ENCODE assay signal across 21 cellular contexts in genomic region chr22:22345781-22346180, GRCh38.
DNase-seq lines count a peak whose midpoint lies in the region; ATAC-seq, FAIRE-seq and TF ChIP-seq lines count a peak whose summit lies in the region.
"Had no signal": no experiment of that assay in that cellular context is flagged by ENCODE, and none has a peak within 500 bp of the region (broad histone marks: within the 10 kb centered on the region; RNA-seq: fewer than 3 reads in every experiment).

No MANE protein-coding gene starts in this region.

- H3K4me2 ChIP-seq in Loucy (ENCODE audit: low read depth, low read length, poor library complexity, severe bottlenecking), result peak overlapping the region; percentile 14
- no peak overlapping the region for H3K4me2 ChIP-seq in H1 (ENCODE audit: insufficient read depth in 1 of 2, low read depth in 2 of 2, low read length in 2 of 2)
- no peak overlapping the region for H3K4me2 ChIP-seq in GM23338
- H3K4me2 ChIP-seq: A549 had no signal

- CTCF ChIA-PET in H1 (lab: Charles Lee; ENCODE audit: partially characterized antibody), result interaction anchor here (0.6 to 1.5 kb wide), 2 partner anchors 9 to 24 kb away, joined by 3 to 4 read pairs; no protein-coding TSS in a partner anchor

- H3K9me3 ChIP-seq in Loucy (ENCODE audit: insufficient read depth, low read depth, low read length), result no peaks in the 10 kb centered on the region
- H3K9me3 ChIP-seq in H1 (ENCODE audit: insufficient read depth in 2 of 2, low read depth in 1 of 2, low read length in 1 of 2), result no peaks in the 10 kb centered on the region
- H3K9me3 ChIP-seq in pancreas, result no peaks in the 10 kb centered on the region
- H3K9me3 ChIP-seq: A549, Caco-2 had no signal

- no peak overlapping the region for H3K23ac ChIP-seq in H1 (ENCODE audit: insufficient read length)

- H3K9ac ChIP-seq in Loucy (ENCODE audit: low read depth, low read length, poor library complexity, severe bottlenecking) (no peak overlapping the region), H1 (replicated peaks in 1 of 4; ENCODE audit: extremely low read depth in 1 of 4, low read depth in 3 of 4, low read length in 3 of 4) (no peak overlapping the region)

- H2BK15ac ChIP-seq in H1 (ENCODE audit: low read length), result no peak overlapping the region

- H3K36me3 Mint-ChIP-seq in activated CD4-positive, alpha-beta T cell treated with anti-CD3 and anti-CD28 coated beads, Interleukin-2, amount 10 ng/mL, durations not matched to agents 24 days and 14 days (ENCODE audit: low read depth), result no peaks in the 10 kb centered on the region
- no peaks in the 10 kb centered on the region; the same call in 2 of the 3 replicates for H3K36me3 Mint-ChIP-seq in GM23338 (ENCODE audit: low read depth)
- H3K36me3 Mint-ChIP-seq: CD8-positive, alpha-beta T cell had no signal

- H2BK12ac ChIP-seq in H1 (ENCODE audit: low read depth, low read length), result no peak overlapping the region

- peak; percentile 40 for DNase-seq in activated CD4-positive, alpha-beta T cell treated with anti-CD3 and anti-CD28 coated beads, Interleukin-2, amount 10 ng/mL, durations not matched to agents 24 days and 14 days
- no peak for DNase-seq in activated CD4-positive, alpha-beta T cell treated with anti-CD3 and anti-CD28 coated beads, Interleukin-2, amount 50 U/mL, for 4 hours
- DNase-seq in H1 (ENCODE audit: low read depth in 1 of 2, low spot score in 2 of 2) (no peak), GM23338 (ENCODE audit: low spot score) (no peak), pancreas (no peak), NCI-H187 (lab: John Stamatoyannopoulos, UW) (no peak)
- DNase-seq: AML-193; Caco-2; Calu3; CD4-positive, alpha-beta T cell; CD8-positive, alpha-beta T cell; DMS79 treated with DMSO at 0.1 percent for 48 hours; GF-D8 had no signal

- H2BK5ac ChIP-seq in H1 (ENCODE audit: low read depth, low read length), result no peak overlapping the region

- H3K23me2 ChIP-seq in H1 (ENCODE audit: low read depth, low read length), result no peaks in the 10 kb centered on the region

- no peaks in the 10 kb centered on the region for H3K79me1 ChIP-seq in H1 (ENCODE audit: low read depth, low read length)

- H3K4ac ChIP-seq in H1 (replicated peaks; ENCODE audit: insufficient read length, low read depth, low read length), result no peak overlapping the region

- no peak overlapping the region for H3K14ac ChIP-seq in H1 (ENCODE audit: insufficient read length)

- no peaks in the 10 kb centered on the region for H3K9me3 Mint-ChIP-seq in activated CD4-positive, alpha-beta T cell treated with anti-CD3 and anti-CD28 coated beads, Interleukin-2, amount 10 ng/mL, durations not matched to agents 24 days and 14 days
- H3K9me3 Mint-ChIP-seq in GM23338, result no peaks in the 10 kb centered on the region
- H3K9me3 Mint-ChIP-seq: CD4-positive, alpha-beta T cell; CD8-positive, alpha-beta T cell had no signal

- H3K27me3 Mint-ChIP-seq in activated CD4-positive, alpha-beta T cell treated with anti-CD3 and anti-CD28 coated beads, Interleukin-2, amount 10 ng/mL, durations not matched to agents 24 days and 14 days, result peaks cover 32% of the 10 kb centered on the region
- H3K27me3 Mint-ChIP-seq in GM23338 (ENCODE audit: insufficient read depth, low read depth, poor library complexity), result peaks cover 98% of the 10 kb centered on the region
- H3K27me3 Mint-ChIP-seq: B cell had no signal

- H3K27me3 ChIP-seq in Loucy (ENCODE audit: insufficient read depth, low read length, poor library complexity, severe bottlenecking) (no peaks in the 10 kb centered on the region), H1 (replicated peaks in 1 of 4; ENCODE audit: control insufficient read depth in 3 of 4, extremely low read depth in 1 of 4, insufficient read depth in 3 of 4, low read length in 3 of 4) (peaks cover 74 to 98% (median 90%) of the 10 kb centered on the region in 4 experiments), GM23338 (ENCODE audit: insufficient read depth) (peaks cover 98% of the 10 kb centered on the region), pancreas (no peaks in the 10 kb centered on the region)

- no peak for FAIRE-seq in H1 (lab: Jason Lieb, UNC)
- FAIRE-seq in pancreas (lab: Jason Lieb, UNC), result no peak
- FAIRE-seq: A549, D721Med, G401.6, GM12891 had no signal

- no peak overlapping the region for H4K91ac ChIP-seq in H1 (replicated peaks; ENCODE audit: insufficient read length, low read length)

- no peak overlapping the region for H4K8ac ChIP-seq in H1 (ENCODE audit: extremely low read depth, insufficient read depth, low read length)

- H2AFZ ChIP-seq in Loucy (ENCODE audit: low read length), result no peak overlapping the region
- no peak overlapping the region for H2AFZ ChIP-seq in H1 (ENCODE audit: low read length)
- H2AFZ ChIP-seq in GM23338, result no peak overlapping the region

- no peak for TF ChIP-seq EP300 in H1 (IDR thresholded peaks at IDR 0.05; ENCODE audit: borderline replicate concordance in 1 of 2, low read depth in 2 of 2, low read length in 2 of 2)

- POLR2A ChIA-PET in H1 (lab: Charles Lee; ENCODE audit: partially characterized antibody), result no interaction called here

- no peak for TF ChIP-seq RAD21 in H1 (IDR thresholded peaks at IDR 0.05 in 1 of 2, conservative IDR thresholded peaks at IDR 0.05 in 1 of 2; ENCODE audit: low read depth in 2 of 2, low read length in 2 of 2)

- no peak overlapping the region for H3K4me3 Mint-ChIP-seq in activated CD4-positive, alpha-beta T cell treated with anti-CD3 and anti-CD28 coated beads, Interleukin-2, amount 10 ng/mL, durations not matched to agents 24 days and 14 days
- no peak overlapping the region for H3K4me3 Mint-ChIP-seq in GM23338
- H3K4me3 Mint-ChIP-seq: B cell; CD4-positive, alpha-beta T cell; CD8-positive, alpha-beta T cell had no signal

- intact Hi-C loops in activated CD4-positive, alpha-beta T cell treated with anti-CD3 and anti-CD28 coated beads, Interleukin-2, amount 10 ng/mL, durations not matched to agents 24 days and 14 days (cut with micrococcal nuclease), result no loop called here
- intact Hi-C loops in pancreas (cut with DNase I), result no loop called here

- peak overlapping the region; percentile 56; the same call in 1 of the 2 replicates for H2AK5ac ChIP-seq in H1 (ENCODE audit: low read depth, low read length)

- ATAC-seq in GM23338, result no peak
- no peak for ATAC-seq in pancreas
- ATAC-seq: A549; CD8-positive, alpha-beta T cell had no signal

- H4K20me1 ChIP-seq in Loucy (ENCODE audit: insufficient read depth, low read length, poor library complexity, severe bottlenecking), result no peaks in the 10 kb centered on the region
- peaks cover 4 to 6% of the 10 kb centered on the region in 2 experiments for H4K20me1 ChIP-seq in H1 (replicated peaks in 1 of 2; ENCODE audit: control insufficient read depth in 1 of 2, insufficient read depth in 2 of 2, low read length in 2 of 2)
- H4K20me1 ChIP-seq in GM23338 (replicated peaks; ENCODE audit: insufficient read depth), result no peaks in the 10 kb centered on the region

- H3K56ac ChIP-seq in H1 (replicated peaks; ENCODE audit: insufficient read length, low read depth, low read length), result no peak overlapping the region

- no peak overlapping the region for H3K4me3 ChIP-seq in Loucy (ENCODE audit: low read length, poor library complexity, severe bottlenecking)
- no peak overlapping the region for H3K4me3 ChIP-seq in H1 (ENCODE audit: extremely low read depth in 1 of 4, insufficient read depth in 2 of 4, low read depth in 3 of 4, low read length in 4 of 4)
- no peak overlapping the region for H3K4me3 ChIP-seq in GM23338
- H3K4me3 ChIP-seq in pancreas, result no peak overlapping the region
- H3K4me3 ChIP-seq: A549 had no signal

- no peak overlapping the region for H3K18ac ChIP-seq in H1 (ENCODE audit: extremely low read depth, low read length)

- H3K4me1 Mint-ChIP-seq in activated CD4-positive, alpha-beta T cell treated with anti-CD3 and anti-CD28 coated beads, Interleukin-2, amount 10 ng/mL, durations not matched to agents 24 days and 14 days, result no peaks in the 10 kb centered on the region
- H3K4me1 Mint-ChIP-seq in GM23338, result peaks cover 23% of the 10 kb centered on the region

- no peak overlapping the region for H3K27ac ChIP-seq in H1 (ENCODE audit: low read depth, low read length)
- no peak overlapping the region for H3K27ac ChIP-seq in GM23338 (ENCODE audit: low read depth)
- no peak overlapping the region for H3K27ac ChIP-seq in pancreas
- H3K27ac ChIP-seq: 22Rv1, A549, C4-2B had no signal

- H3K36me3 ChIP-seq in Loucy (ENCODE audit: insufficient read depth, low read length) (no peaks in the 10 kb centered on the region), H1 (ENCODE audit: control insufficient read depth in 2 of 4, insufficient read depth in 4 of 4, low read length in 3 of 4) (no peaks in the 10 kb centered on the region), GM23338 (ENCODE audit: insufficient read depth) (no peaks in the 10 kb centered on the region), pancreas (no peaks in the 10 kb centered on the region)

- H3F3A ChIP-seq in Loucy (ENCODE audit: low read depth), result no peaks in the 10 kb centered on the region
- no peaks in the 10 kb centered on the region for H3F3A ChIP-seq in GM23338 (replicated peaks; ENCODE audit: low read depth)

- 87% methylated on average over 5 of the region's 5 CpGs; no CpG with 5 or more reads in 1 of the 2 experiments for WGBS in H1 (ENCODE audit: extremely low coverage in 1 of 2, insufficient coverage in 1 of 2, insufficient read length in 1 of 2, insufficient replicate concordance in 2 of 2, low coverage in 1 of 2, low lambda C conversion rate in 2 of 2, missing lambda C conversion rate in 1 of 2), 2 experiments
- WGBS in pancreas, 2 donors, result 85% methylated on average over 5 of the region's 5 CpGs

- H3K79me2 ChIP-seq in Loucy (ENCODE audit: insufficient read depth, low read length), result no peaks in the 10 kb centered on the region
- no peaks in the 10 kb centered on the region for H3K79me2 ChIP-seq in H1 (ENCODE audit: control insufficient read depth in 1 of 2, insufficient read depth in 2 of 2, low read length in 2 of 2)
- no peaks in the 10 kb centered on the region for H3K79me2 ChIP-seq in GM23338 (replicated peaks; ENCODE audit: insufficient read depth)

- H3K9me2 ChIP-seq in Loucy (replicated peaks; ENCODE audit: low read depth, low read length) (no peaks in the 10 kb centered on the region), GM23338 (ENCODE audit: insufficient read depth) (no peaks in the 10 kb centered on the region)

- H3K4me1 ChIP-seq in Loucy (ENCODE audit: insufficient read depth, low read length, poor library complexity, severe bottlenecking) (peaks cover 28% of the 10 kb centered on the region), H1 (replicated peaks in 1 of 4; ENCODE audit: control insufficient read depth in 3 of 4, insufficient read depth in 4 of 4, low read length in 3 of 4) (peaks cover 2 to 8% (median 2%) of the 10 kb centered on the region in 4 experiments; a peak in 4 of 7 replicates), GM23338 (ENCODE audit: insufficient read depth) (no peaks in the 10 kb centered on the region), pancreas (peaks cover 0 to 13% (median 0%) of the 10 kb centered on the region in 3 donors)
- H3K4me1 ChIP-seq: A549 had no signal

- TF ChIP-seq CTCF in Loucy (conservative IDR thresholded peaks at IDR 0.05; ENCODE audit: low read length) (no peak), H1 (IDR thresholded peaks at IDR 0.05; ENCODE audit: control extremely low read depth in 1 of 3, insufficient read depth in 1 of 3, low read depth in 1 of 3, low read length in 3 of 3) (no peak), GM23338 (conservative IDR thresholded peaks at IDR 0.05; ENCODE audit: low read depth in 2 of 2) (no peak), pancreas (IDR thresholded peaks at IDR 0.05) (no peak)

- TF ChIP-seq POLR2A in H1 (IDR thresholded peaks at IDR 0.05; ENCODE audit: control extremely low read depth in 1 of 2, low read depth in 2 of 2, low read length in 2 of 2), result no peak

- H3K27ac Mint-ChIP-seq in activated CD4-positive, alpha-beta T cell treated with anti-CD3 and anti-CD28 coated beads, Interleukin-2, amount 10 ng/mL, durations not matched to agents 24 days and 14 days, result no peak overlapping the region
- H3K27ac Mint-ChIP-seq in GM23338, result no peak overlapping the region
- H3K27ac Mint-ChIP-seq: B cell; CD4-positive, alpha-beta T cell; CD8-positive, alpha-beta T cell had no signal

- H2BK120ac ChIP-seq in H1 (replicated peaks; ENCODE audit: low read depth, low read length), result no peak overlapping the region

- H4K5ac ChIP-seq in H1 (ENCODE audit: insufficient read length, low read depth, low read length), result no peak overlapping the region

- H2BK20ac ChIP-seq in H1 (ENCODE audit: low read length), result no peak overlapping the region
